1 cellular context compared by ENCODE assay signal in genomic region chr9:121133104-121133816, GRCh38.
TF ChIP-seq lines count a peak whose summit lies in the region.

No MANE protein-coding gene starts in this region.

TF ChIP-seq in HepG2, 621 proteins besides CTCF, POLR2A, EP300 and RAD21 (continued from another document and continues in another):
- TF ChIP-seq SMARCE1 (IDR thresholded peaks at IDR 0.05; ENCODE audit: borderline replicate concordance), result no peak
- TF ChIP-seq ZNF441 (CRISPR knock-in tag; IDR thresholded peaks at IDR 0.05; ENCODE audit: borderline replicate concordance), result no peak
- TF ChIP-seq, protein P1, sequence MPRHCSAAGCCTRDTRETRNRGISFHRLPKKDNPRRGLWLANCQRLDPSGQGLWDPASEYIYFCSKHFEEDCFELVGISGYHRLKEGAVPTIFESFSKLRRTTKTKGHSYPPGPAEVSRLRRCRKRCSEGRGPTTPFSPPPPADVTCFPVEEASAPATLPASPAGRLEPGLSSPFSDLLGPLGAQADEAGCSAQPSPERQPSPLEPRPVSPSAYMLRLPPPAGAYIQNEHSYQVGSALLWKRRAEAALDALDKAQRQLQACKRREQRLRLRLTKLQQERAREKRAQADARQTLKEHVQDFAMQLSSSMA (CRISPR knock-in tag; IDR thresholded peaks at IDR 0.05), result no peak
- no peak for TF ChIP-seq ATM (IDR thresholded peaks at IDR 0.05; ENCODE audit: borderline replicate concordance)
- TF ChIP-seq, protein P2, sequence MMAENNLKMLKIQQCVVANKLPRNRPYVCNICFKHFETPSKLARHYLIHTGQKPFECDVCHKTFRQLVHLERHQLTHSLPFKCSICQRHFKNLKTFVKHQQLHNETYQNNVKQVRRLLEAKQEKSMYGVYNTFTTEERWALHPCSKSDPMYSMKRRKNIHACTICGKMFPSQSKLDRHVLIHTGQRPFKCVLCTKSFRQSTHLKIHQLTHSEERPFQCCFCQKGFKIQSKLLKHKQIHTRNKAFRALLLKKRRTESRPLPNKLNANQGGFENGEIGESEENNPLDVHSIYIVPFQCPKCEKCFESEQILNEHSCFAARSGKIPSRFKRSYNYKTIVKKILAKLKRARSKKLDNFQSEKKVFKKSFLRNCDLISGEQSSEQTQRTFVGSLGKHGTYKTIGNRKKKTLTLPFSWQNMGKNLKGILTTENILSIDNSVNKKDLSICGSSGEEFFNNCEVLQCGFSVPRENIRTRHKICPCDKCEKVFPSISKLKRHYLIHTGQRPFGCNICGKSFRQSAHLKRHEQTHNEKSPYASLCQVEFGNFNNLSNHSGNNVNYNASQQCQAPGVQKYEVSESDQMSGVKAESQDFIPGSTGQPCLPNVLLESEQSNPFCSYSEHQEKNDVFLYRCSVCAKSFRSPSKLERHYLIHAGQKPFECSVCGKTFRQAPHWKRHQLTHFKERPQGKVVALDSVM (CRISPR knock-in tag; IDR thresholded peaks at IDR 0.05), result peak; percentile 76
- no peak for TF ChIP-seq ZSCAN20 (CRISPR knock-in tag; IDR thresholded peaks at IDR 0.05; ENCODE audit: borderline replicate concordance)
- peak; percentile 30; the same call in 1 of the 2 replicates for TF ChIP-seq KDM3A (CRISPR knock-in tag; IDR thresholded peaks at IDR 0.05; ENCODE audit: low read depth)
- no peak for TF ChIP-seq ZNF33B (CRISPR knock-in tag; IDR thresholded peaks at IDR 0.05)
- no peak for TF ChIP-seq IRF1 (CRISPR knock-in tag; IDR thresholded peaks at IDR 0.05; ENCODE audit: low read depth)
- TF ChIP-seq ZKSCAN8 (CRISPR knock-in tag; IDR thresholded peaks at IDR 0.05; ENCODE audit: borderline replicate concordance), result no peak
- no peak for TF ChIP-seq TSC22D2 (CRISPR knock-in tag; IDR thresholded peaks at IDR 0.05; ENCODE audit: borderline replicate concordance)
- TF ChIP-seq ETV6 (CRISPR knock-in tag; conservative IDR thresholded peaks at IDR 0.05), result no peak
- TF ChIP-seq STAT5B (CRISPR knock-in tag; IDR thresholded peaks at IDR 0.05), result no peak
- TF ChIP-seq, protein P3, sequence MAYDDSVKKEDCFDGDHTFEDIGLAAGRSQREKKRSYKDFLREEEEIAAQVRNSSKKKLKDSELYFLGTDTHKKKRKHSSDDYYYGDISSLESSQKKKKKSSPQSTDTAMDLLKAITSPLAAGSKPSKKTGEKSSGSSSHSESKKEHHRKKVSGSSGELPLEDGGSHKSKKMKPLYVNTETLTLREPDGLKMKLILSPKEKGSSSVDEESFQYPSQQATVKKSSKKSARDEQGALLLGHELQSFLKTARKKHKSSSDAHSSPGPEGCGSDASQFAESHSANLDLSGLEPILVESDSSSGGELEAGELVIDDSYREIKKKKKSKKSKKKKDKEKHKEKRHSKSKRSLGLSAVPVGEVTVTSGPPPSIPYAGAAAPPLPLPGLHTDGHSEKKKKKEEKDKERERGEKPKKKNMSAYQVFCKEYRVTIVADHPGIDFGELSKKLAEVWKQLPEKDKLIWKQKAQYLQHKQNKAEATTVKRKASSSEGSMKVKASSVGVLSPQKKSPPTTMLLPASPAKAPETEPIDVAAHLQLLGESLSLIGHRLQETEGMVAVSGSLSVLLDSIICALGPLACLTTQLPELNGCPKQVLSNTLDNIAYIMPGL (CRISPR knock-in tag; IDR thresholded peaks at IDR 0.05; ENCODE audit: borderline replicate concordance in 1 of 2, low read depth in 1 of 2), result no peak
- TF ChIP-seq ZNF564 (CRISPR knock-in tag; IDR thresholded peaks at IDR 0.05), result no peak
- no peak for TF ChIP-seq HMGA1 (CRISPR knock-in tag; conservative IDR thresholded peaks at IDR 0.05)
- TF ChIP-seq SP4 (CRISPR knock-in tag; IDR thresholded peaks at IDR 0.05), result peak; percentile 34; the same call in 1 of the 2 replicates
- TF ChIP-seq ZNF552 (CRISPR knock-in tag; IDR thresholded peaks at IDR 0.05; ENCODE audit: borderline replicate concordance), result no peak
- TF ChIP-seq SAP130 (CRISPR knock-in tag; IDR thresholded peaks at IDR 0.05; ENCODE audit: low read depth), result peak; percentile 61
- TF ChIP-seq GLI4 (CRISPR knock-in tag; IDR thresholded peaks at IDR 0.05; ENCODE audit: borderline replicate concordance), result no peak
- no peak for TF ChIP-seq ZNF468 (CRISPR knock-in tag; IDR thresholded peaks at IDR 0.05)
- TF ChIP-seq ZNF138 (CRISPR knock-in tag; IDR thresholded peaks at IDR 0.05; ENCODE audit: low read depth), result no peak
- TF ChIP-seq ATF4 (CRISPR knock-in tag; IDR thresholded peaks at IDR 0.05), result no peak
- no peak for TF ChIP-seq ZSCAN12 (CRISPR knock-in tag; IDR thresholded peaks at IDR 0.05)
- TF ChIP-seq HCFC1 (IDR thresholded peaks at IDR 0.05; ENCODE audit: low read depth, low read length), result no peak
- no peak for TF ChIP-seq TOPORS (CRISPR knock-in tag; IDR thresholded peaks at IDR 0.05)
- TF ChIP-seq EED (CRISPR knock-in tag; IDR thresholded peaks at IDR 0.05), result no peak
- peak; percentile 49; the same call in 1 of the 2 replicates for TF ChIP-seq NCOA2 (CRISPR knock-in tag; IDR thresholded peaks at IDR 0.05)
- no peak for TF ChIP-seq CBX2 (IDR thresholded peaks at IDR 0.05; ENCODE audit: low read depth, low read length)
- TF ChIP-seq CBX2 (CRISPR knock-in tag; IDR thresholded peaks at IDR 0.05; ENCODE audit: low read depth), result no peak
- TF ChIP-seq, protein P4, sequence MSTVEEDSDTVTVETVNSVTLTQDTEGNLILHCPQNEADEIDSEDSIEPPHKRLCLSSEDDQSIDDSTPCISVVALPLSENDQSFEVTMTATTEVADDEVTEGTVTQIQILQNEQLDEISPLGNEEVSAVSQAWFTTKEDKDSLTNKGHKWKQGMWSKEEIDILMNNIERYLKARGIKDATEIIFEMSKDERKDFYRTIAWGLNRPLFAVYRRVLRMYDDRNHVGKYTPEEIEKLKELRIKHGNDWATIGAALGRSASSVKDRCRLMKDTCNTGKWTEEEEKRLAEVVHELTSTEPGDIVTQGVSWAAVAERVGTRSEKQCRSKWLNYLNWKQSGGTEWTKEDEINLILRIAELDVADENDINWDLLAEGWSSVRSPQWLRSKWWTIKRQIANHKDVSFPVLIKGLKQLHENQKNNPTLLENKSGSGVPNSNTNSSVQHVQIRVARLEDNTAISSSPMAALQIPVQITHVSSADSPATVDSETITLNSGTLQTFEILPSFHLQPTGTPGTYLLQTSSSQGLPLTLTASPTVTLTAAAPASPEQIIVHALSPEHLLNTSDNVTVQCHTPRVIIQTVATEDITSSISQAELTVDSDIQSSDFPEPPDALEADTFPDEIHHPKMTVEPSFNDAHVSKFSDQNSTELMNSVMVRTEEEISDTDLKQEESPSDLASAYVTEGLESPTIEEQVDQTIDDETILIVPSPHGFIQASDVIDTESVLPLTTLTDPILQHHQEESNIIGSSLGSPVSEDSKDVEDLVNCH (CRISPR knock-in tag; IDR thresholded peaks at IDR 0.05), result no peak
- TF ChIP-seq ISL2 (CRISPR knock-in tag; IDR thresholded peaks at IDR 0.05), result no peak
- no peak for TF ChIP-seq ZNF619 (CRISPR knock-in tag; IDR thresholded peaks at IDR 0.05)
- peak; percentile 43; the same call in 1 of the 2 replicates for TF ChIP-seq KAT8 (CRISPR knock-in tag; IDR thresholded peaks at IDR 0.05)
- no peak for TF ChIP-seq ZSCAN9 (CRISPR knock-in tag; IDR thresholded peaks at IDR 0.05; ENCODE audit: borderline replicate concordance)
- TF ChIP-seq ZNF230 (CRISPR knock-in tag; IDR thresholded peaks at IDR 0.05), result no peak
- TF ChIP-seq KMT2B (CRISPR knock-in tag; IDR thresholded peaks at IDR 0.05), result peak; percentile 32; the same call in 1 of the 2 replicates
- TF ChIP-seq ZNF83 (CRISPR knock-in tag; IDR thresholded peaks at IDR 0.05; ENCODE audit: borderline replicate concordance), result 0 out of 2 replicates have a peak, but pooled peaks have one; percentile 10
- TF ChIP-seq ZNF354B (CRISPR knock-in tag; IDR thresholded peaks at IDR 0.05), result no peak
- TF ChIP-seq NR2F6 (IDR thresholded peaks at IDR 0.05), result no peak
- 0 out of 2 replicates have a peak, but pooled peaks have one; percentile 29 for TF ChIP-seq NR2F6 (CRISPR knock-in tag; IDR thresholded peaks at IDR 0.05)
- TF ChIP-seq EEA1 (CRISPR knock-in tag; IDR thresholded peaks at IDR 0.05; ENCODE audit: borderline replicate concordance), result no peak
- no peak for TF ChIP-seq IKZF1 (IDR thresholded peaks at IDR 0.05)
- TF ChIP-seq NFKBIZ (CRISPR knock-in tag; IDR thresholded peaks at IDR 0.05), result no peak
- TF ChIP-seq ATF6 (CRISPR knock-in tag; conservative IDR thresholded peaks at IDR 0.05), result no peak
- TF ChIP-seq PRMT3 (CRISPR knock-in tag; IDR thresholded peaks at IDR 0.05; ENCODE audit: borderline replicate concordance, low read depth), result no peak
- no peak for TF ChIP-seq SYNCRIP (IDR thresholded peaks at IDR 0.05; ENCODE audit: insufficient read depth, low read depth, low read length)
- TF ChIP-seq ZFP36L2 (CRISPR knock-in tag; IDR thresholded peaks at IDR 0.05), result no peak
- TF ChIP-seq, protein P5, sequence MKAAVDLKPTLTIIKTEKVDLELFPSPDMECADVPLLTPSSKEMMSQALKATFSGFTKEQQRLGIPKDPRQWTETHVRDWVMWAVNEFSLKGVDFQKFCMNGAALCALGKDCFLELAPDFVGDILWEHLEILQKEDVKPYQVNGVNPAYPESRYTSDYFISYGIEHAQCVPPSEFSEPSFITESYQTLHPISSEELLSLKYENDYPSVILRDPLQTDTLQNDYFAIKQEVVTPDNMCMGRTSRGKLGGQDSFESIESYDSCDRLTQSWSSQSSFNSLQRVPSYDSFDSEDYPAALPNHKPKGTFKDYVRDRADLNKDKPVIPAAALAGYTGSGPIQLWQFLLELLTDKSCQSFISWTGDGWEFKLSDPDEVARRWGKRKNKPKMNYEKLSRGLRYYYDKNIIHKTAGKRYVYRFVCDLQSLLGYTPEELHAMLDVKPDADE (CRISPR knock-in tag; IDR thresholded peaks at IDR 0.05), result no peak
- TF ChIP-seq SP5 (CRISPR knock-in tag; IDR thresholded peaks at IDR 0.05; ENCODE audit: borderline replicate concordance, low read depth), result peak; percentile 91
- no peak for TF ChIP-seq AHR (CRISPR knock-in tag; IDR thresholded peaks at IDR 0.05)
- no peak for TF ChIP-seq FOXA1 (IDR thresholded peaks at IDR 0.05)
- TF ChIP-seq FOXA1 (CRISPR knock-in tag; IDR thresholded peaks at IDR 0.05), result peak; percentile 95
- no peak for TF ChIP-seq PAWR (CRISPR knock-in tag; IDR thresholded peaks at IDR 0.05; ENCODE audit: borderline replicate concordance)
- no peak for TF ChIP-seq PHF5A (CRISPR knock-in tag; IDR thresholded peaks at IDR 0.05; ENCODE audit: low read depth, unreplicated experiment)
- TF ChIP-seq TEAD2 (CRISPR knock-in tag; IDR thresholded peaks at IDR 0.05), result no peak
- no peak for TF ChIP-seq ZNF546 (CRISPR knock-in tag; conservative IDR thresholded peaks at IDR 0.05)
- TF ChIP-seq ZNF547 (CRISPR knock-in tag; IDR thresholded peaks at IDR 0.05), result no peak
- TF ChIP-seq WIZ (CRISPR knock-in tag; IDR thresholded peaks at IDR 0.05), result 0 out of 2 replicates have a peak, but pooled peaks have one; percentile 34
- TF ChIP-seq THAP11 (CRISPR knock-in tag; IDR thresholded peaks at IDR 0.05), result no peak
- TF ChIP-seq PITX1 (CRISPR knock-in tag; IDR thresholded peaks at IDR 0.05), result no peak
- TF ChIP-seq ZNF12 (CRISPR knock-in tag; IDR thresholded peaks at IDR 0.05), result no peak
- TF ChIP-seq ZNF350 (CRISPR knock-in tag; IDR thresholded peaks at IDR 0.05; ENCODE audit: borderline replicate concordance, low read depth), result no peak; the same call in 1 of the 2 replicates
- peak; percentile 21; the same call in 1 of the 2 replicates for TF ChIP-seq MTA1 (CRISPR knock-in tag; IDR thresholded peaks at IDR 0.05; ENCODE audit: borderline replicate concordance)
- no peak for TF ChIP-seq MEF2D (CRISPR knock-in tag; IDR thresholded peaks at IDR 0.05)
- TF ChIP-seq ZNF263 (CRISPR knock-in tag; IDR thresholded peaks at IDR 0.05), result no peak
- TF ChIP-seq RFX3 (CRISPR knock-in tag; IDR thresholded peaks at IDR 0.05), result no peak
- TF ChIP-seq TEAD3 (CRISPR knock-in tag; optimal IDR thresholded peaks at IDR 0.05; ENCODE audit: borderline replicate concordance), result no peak
- no peak for TF ChIP-seq ZFP1 (CRISPR knock-in tag; IDR thresholded peaks at IDR 0.05)
- TF ChIP-seq SP2 (CRISPR knock-in tag; IDR thresholded peaks at IDR 0.05), result no peak
- TF ChIP-seq, protein P6, sequence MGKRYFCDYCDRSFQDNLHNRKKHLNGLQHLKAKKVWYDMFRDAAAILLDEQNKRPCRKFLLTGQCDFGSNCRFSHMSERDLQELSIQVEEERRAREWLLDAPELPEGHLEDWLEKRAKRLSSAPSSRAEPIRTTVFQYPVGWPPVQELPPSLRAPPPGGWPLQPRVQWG (CRISPR knock-in tag; IDR thresholded peaks at IDR 0.05; ENCODE audit: borderline replicate concordance, low read depth), result no peak
- TF ChIP-seq ADNP (CRISPR knock-in tag; IDR thresholded peaks at IDR 0.05), result no peak
- TF ChIP-seq ZNF143 (CRISPR knock-in tag; IDR thresholded peaks at IDR 0.05), result no peak
